ENCODE assay signal across 2 cellular contexts in genomic region chr20:35449855-35450254, GRCh38. TPM values are rescaled to one million over a fixed set of nuclear protein-coding genes. Genes with fewer than 3 reads are reported as not detected.
"Had no signal": no experiment of that assay in that cellular context is flagged by ENCODE, and none has a peak within 500 bp of the region (broad histone marks: within the 10 kb centered on the region; RNA-seq: fewer than 3 reads in every experiment).

No MANE protein-coding gene starts in this region.

RNA-seq across cellular contexts. Expression of gene GDF5, which starts 11.8 kb away (rescaled TPM):
- total RNA-seq: MCF 10A, NCI-H460 had no signal
